Comparison of ENCODE assay signal across 11 cellular contexts in the genomic region with DNA sequence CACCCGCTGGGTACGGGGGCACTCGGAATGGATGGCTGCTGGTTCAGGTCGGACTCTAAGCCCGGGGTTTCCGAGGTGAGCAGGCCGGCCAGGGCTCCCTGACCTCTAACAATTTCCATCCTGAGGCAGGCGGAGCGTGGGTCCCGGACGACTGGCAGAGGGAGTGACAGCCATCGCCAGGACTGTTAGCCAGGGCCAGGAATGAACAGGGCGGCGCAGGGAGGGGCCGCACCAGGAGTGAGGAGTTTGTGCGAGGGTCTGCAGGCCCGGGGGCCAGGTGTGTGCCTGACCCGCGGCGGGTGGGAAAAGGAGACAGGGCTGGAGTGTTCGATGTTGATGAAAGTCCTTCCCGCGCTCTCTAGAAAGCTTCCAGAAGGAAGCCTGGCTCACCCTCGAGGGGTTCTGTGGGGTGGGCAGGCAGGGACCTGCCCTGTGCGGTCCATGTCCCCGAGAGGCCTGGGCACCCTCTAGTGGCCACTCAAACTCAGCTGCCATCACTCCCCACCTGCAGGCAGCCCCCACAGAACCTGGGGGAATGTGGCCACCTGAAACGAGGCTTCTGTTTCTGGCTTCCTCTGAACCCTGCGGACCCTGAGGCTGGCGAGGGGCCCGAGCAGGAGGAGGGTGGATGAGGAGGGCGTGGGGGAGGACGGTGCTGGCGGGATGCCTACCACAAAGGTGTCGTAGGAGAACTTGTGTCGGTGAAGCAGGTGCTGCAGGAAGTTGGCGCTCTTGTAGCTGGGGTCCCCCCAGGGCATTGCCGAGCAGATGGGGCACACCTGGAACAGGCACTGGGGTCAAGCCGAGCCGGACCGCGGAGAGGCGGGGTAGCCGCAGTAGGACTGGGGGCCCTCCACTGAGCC. TPM values are rescaled to one million over a fixed set of nuclear protein-coding genes. Genes with fewer than 3 reads are reported as not detected.
DNase-seq lines count a peak whose midpoint lies in the region; ATAC-seq and TF ChIP-seq lines count a peak whose summit lies in the region.
"Had no signal": no experiment of that assay in that cellular context is flagged by ENCODE, and none has a peak within 500 bp of the region (broad histone marks: within the 10 kb centered on the region; RNA-seq: fewer than 3 reads in every experiment).

No MANE protein-coding gene starts in this region.

- no peaks in the 10 kb centered on the region for H3K36me3 Mint-ChIP-seq in natural killer cell

- H3K27me3 Mint-ChIP-seq in natural killer cell (ENCODE audit: low read depth in 2 of 2) = no peaks in the 10 kb centered on the region

- no peak for ATAC-seq in natural killer cell
- ATAC-seq in HG03175 (IDR thresholded peaks at IDR 0.05; ENCODE audit: unreplicated experiment) = no peak
- no peak for ATAC-seq in HG03439 (IDR thresholded peaks at IDR 0.05; ENCODE audit: unreplicated experiment)

- H3K27ac Mint-ChIP-seq in natural killer cell = peak overlapping the region; percentile 73

- in situ Hi-C loops in GM18951 (cut with MboI; ENCODE audit: low sequenced_read_pairs, unreplicated experiment) = no loop called here
- in situ Hi-C loops in astrocyte of the spinal cord (cut with HindIII; ENCODE audit: low sequenced_read_pairs) = no loop called here

- peak overlapping the region; percentile 31 for H3K4me3 Mint-ChIP-seq in natural killer cell

- no peak overlapping the region for H3K4me3 ChIP-seq in astrocyte of the spinal cord (ENCODE audit: low read depth, low read length)

- TF ChIP-seq POLR2A in GM18951 (IDR thresholded peaks at IDR 0.05; ENCODE audit: extremely low read depth, insufficient read depth, insufficient read length) = peak; percentile 9

- TF ChIP-seq CTCF in astrocyte of the spinal cord (IDR thresholded peaks at IDR 0.05; ENCODE audit: low read depth, low read length) (peak; percentile 49), natural killer cell (IDR thresholded peaks at IDR 0.05) (no peak)

- H3K9me3 Mint-ChIP-seq in natural killer cell = no peaks in the 10 kb centered on the region

- intact Hi-C loops in natural killer cell (cut with micrococcal nuclease) = no loop called here

- peaks cover 34 to 52% of the 10 kb centered on the region in 2 donors for H3K4me1 Mint-ChIP-seq in natural killer cell

- DNase-seq in DMS53 (lab: John Stamatoyannopoulos, UW) (peak; percentile 21), DMS53 treated with DMSO at 0.1 percent for 48 hours (lab: John Stamatoyannopoulos, UW; ENCODE audit: unreplicated experiment) (no peak), astrocyte of the spinal cord (ENCODE audit: low read depth, low spot score) (no peak), natural killer cell (no peak), GOT3 (lab: John Stamatoyannopoulos, UW) (no peak)
- DNase-seq: activated effector memory CD4-positive, alpha-beta T cell treated with anti-CD3 and anti-CD28 coated beads, Interleukin-2, amount 50 U/mL, for 16 hours had no signal

RNA-seq across cellular contexts. Expression of a gene that starts 8.1 kb away (rescaled TPM):
- total RNA-seq in natural killer cell = 100 to 1,000 TPM; 459 to 712 (median 501) TPM

RNA-seq across cellular contexts. Expression of a gene that starts 8.2 kb away (rescaled TPM):
- 10 to 100 TPM; 36.6 to 43.3 (median 39.9) TPM for total RNA-seq in natural killer cell

RNA-seq across cellular contexts. Expression of a gene that starts 11.8 kb away (rescaled TPM):
- 1 to 10 TPM; 8.2 to 9.2 (median 8.4) TPM for total RNA-seq in natural killer cell
- total RNA-seq: A172, M059J had no signal

RNA-seq across cellular contexts. Expression of a gene that starts 35.2 kb away (rescaled TPM):
- 100 to 1,000 TPM; 176 to 271 (median 185) TPM for total RNA-seq in natural killer cell

RNA-seq across cellular contexts. Expression of a gene that starts 47.2 kb away (rescaled TPM):
- total RNA-seq in natural killer cell = 1,000 to 10,000 TPM; 1,001 to 1,351 (median 1,051) TPM
- total RNA-seq: M059J had no signal
